11 cellular contexts compared by ENCODE assay signal in genomic region chrX:10833299-10834169, GRCh38.
DNase-seq lines count a peak whose midpoint lies in the region; ATAC-seq and TF ChIP-seq lines count a peak whose summit lies in the region.
"Had no signal": no experiment of that assay in that cellular context is flagged by ENCODE, and none has a peak within 500 bp of the region (broad histone marks: within the 10 kb centered on the region; RNA-seq: fewer than 3 reads in every experiment).

No MANE protein-coding gene starts in this region.

- H3K27ac ChIP-seq in esophagus (ENCODE audit: low read depth in 2 of 2, low read length in 1 of 2), result peak overlapping the region; percentile 70 to 76

- WGBS in esophagus, 2 donors, result 23 to 35% methylated on average over 13 of the region's 13 CpGs

- H3K36me3 ChIP-seq in esophagus (ENCODE audit: control insufficient read depth in 2 of 2, insufficient read depth in 2 of 2, low read length in 1 of 2), result no peaks in the 10 kb centered on the region

- CTCF ChIA-PET in activated CD8-positive, alpha-beta memory T cell treated with anti-CD3 and anti-CD28 coated beads, Interleukin-2, amount 10 ng/mL, durations not matched to agents 7 days and 5 days (lab: Charles Lee), result no interaction called here

- no peak for TF ChIP-seq CTCF in AG09309 (IDR thresholded peaks at IDR 0.05; ENCODE audit: control insufficient read depth, insufficient read depth, low read depth, low read length, missing control alignments)

- H3K4me3 ChIP-seq in AG09309 (ENCODE audit: control insufficient read depth, low read depth, low read length) (peak overlapping the region; percentile 35), esophagus (ENCODE audit: low read depth in 1 of 2, low read length in 2 of 2) (peak overlapping the region; percentile 27 to 45)

- H3K4me1 Mint-ChIP-seq in activated CD8-positive, alpha-beta memory T cell treated with anti-CD3 and anti-CD28 coated beads, Interleukin-2, amount 10 ng/mL, durations not matched to agents 7 days and 5 days, result no peaks in the 10 kb centered on the region
- H3K4me1 Mint-ChIP-seq in activated T-helper 1 cell treated with anti-CD3 and anti-CD28 coated beads, Interleukin-12 subunit alpha, Interleukin-12 subunit beta, Interleukin-2, Interleukin-4 antibody, amounts not matched to agents 30 ng/mL and 10 ng/mL and 1 ng/mL, durations not matched to agents 14 hours and 24 hours and 36 hours (ENCODE audit: low read depth), result no peaks in the 10 kb centered on the region
- H3K4me1 Mint-ChIP-seq: CD4-positive, CD25-positive, alpha-beta regulatory T cell; central memory CD8-positive, alpha-beta T cell had no signal

- H3K27ac Mint-ChIP-seq in activated CD8-positive, alpha-beta memory T cell treated with anti-CD3 and anti-CD28 coated beads, Interleukin-2, amount 10 ng/mL, durations not matched to agents 7 days and 5 days, result no peak overlapping the region
- no peak overlapping the region for H3K27ac Mint-ChIP-seq in activated T-helper 1 cell treated with anti-CD3 and anti-CD28 coated beads, Interleukin-12 subunit alpha, Interleukin-12 subunit beta, Interleukin-2, Interleukin-4 antibody, amounts not matched to agents 30 ng/mL and 10 ng/mL and 1 ng/mL, durations not matched to agents 14 hours and 24 hours and 36 hours
- H3K27ac Mint-ChIP-seq: CD4-positive, CD25-positive, alpha-beta regulatory T cell had no signal

- H3K27me3 ChIP-seq in esophagus (ENCODE audit: control insufficient read depth in 1 of 2, insufficient read depth in 2 of 2, low read length in 2 of 2), result no peaks in the 10 kb centered on the region

- no peaks in the 10 kb centered on the region for H3K36me3 Mint-ChIP-seq in activated CD8-positive, alpha-beta memory T cell treated with anti-CD3 and anti-CD28 coated beads, Interleukin-2, amount 10 ng/mL, durations not matched to agents 7 days and 5 days
- H3K36me3 Mint-ChIP-seq in activated T-helper 1 cell treated with anti-CD3 and anti-CD28 coated beads, Interleukin-12 subunit alpha, Interleukin-12 subunit beta, Interleukin-2, Interleukin-4 antibody, amounts not matched to agents 30 ng/mL and 10 ng/mL and 1 ng/mL, durations not matched to agents 14 hours and 24 hours and 36 hours (ENCODE audit: low read depth), result no peaks in the 10 kb centered on the region
- H3K36me3 Mint-ChIP-seq: CD4-positive, CD25-positive, alpha-beta regulatory T cell had no signal

- H3K4me1 ChIP-seq in esophagus (ENCODE audit: control insufficient read depth in 2 of 2, insufficient read depth in 2 of 2, low read length in 1 of 2), result no peaks in the 10 kb centered on the region

- H3K4me3 Mint-ChIP-seq in activated CD8-positive, alpha-beta memory T cell treated with anti-CD3 and anti-CD28 coated beads, Interleukin-2, amount 10 ng/mL, durations not matched to agents 7 days and 5 days, result no peak overlapping the region
- no peak overlapping the region for H3K4me3 Mint-ChIP-seq in activated T-helper 1 cell treated with anti-CD3 and anti-CD28 coated beads, Interleukin-12 subunit alpha, Interleukin-12 subunit beta, Interleukin-2, Interleukin-4 antibody, amounts not matched to agents 30 ng/mL and 10 ng/mL and 1 ng/mL, durations not matched to agents 14 hours and 24 hours and 36 hours
- H3K4me3 Mint-ChIP-seq: CD4-positive, CD25-positive, alpha-beta regulatory T cell; central memory CD8-positive, alpha-beta T cell had no signal

- ATAC-seq in activated CD8-positive, alpha-beta memory T cell treated with anti-CD3 and anti-CD28 coated beads, Interleukin-2, amount 10 ng/mL, durations not matched to agents 7 days and 5 days, result no peak
- no peak for ATAC-seq in HG02678 (IDR thresholded peaks at IDR 0.05; ENCODE audit: unreplicated experiment)

- intact Hi-C loops in activated T-helper 1 cell treated with anti-CD3 and anti-CD28 coated beads, Interleukin-12 subunit alpha, Interleukin-12 subunit beta, Interleukin-2, Interleukin-4 antibody, amounts not matched to agents 30 ng/mL and 10 ng/mL and 1 ng/mL, durations not matched to agents 14 hours and 24 hours and 36 hours (cut with micrococcal nuclease), result no loop called here

- H3K27me3 Mint-ChIP-seq in activated CD8-positive, alpha-beta memory T cell treated with anti-CD3 and anti-CD28 coated beads, Interleukin-2, amount 10 ng/mL, durations not matched to agents 7 days and 5 days, result no peaks in the 10 kb centered on the region
- no peaks in the 10 kb centered on the region for H3K27me3 Mint-ChIP-seq in activated T-helper 1 cell treated with anti-CD3 and anti-CD28 coated beads, Interleukin-12 subunit alpha, Interleukin-12 subunit beta, Interleukin-2, Interleukin-4 antibody, amounts not matched to agents 30 ng/mL and 10 ng/mL and 1 ng/mL, durations not matched to agents 14 hours and 24 hours and 36 hours (ENCODE audit: insufficient read depth)
- H3K27me3 Mint-ChIP-seq: CD4-positive, CD25-positive, alpha-beta regulatory T cell; central memory CD8-positive, alpha-beta T cell had no signal

- DNase-seq in AG09309 (ENCODE audit: low read depth), result no peak
- peak; percentile 24 for DNase-seq in NCI-H510A treated with DMSO at 0.1 percent for 48 hours (lab: John Stamatoyannopoulos, UW)
- DNase-seq in mucosa of gallbladder (ENCODE audit: low spot score), result peak; percentile 26
- no peak for DNase-seq in activated CD8-positive, alpha-beta memory T cell treated with anti-CD3 and anti-CD28 coated beads, Interleukin-2, amount 10 ng/mL, durations not matched to agents 7 days and 5 days
- DNase-seq in activated T-helper 1 cell treated with anti-CD3 and anti-CD28 coated beads, Interleukin-12 subunit alpha, Interleukin-12 subunit beta, Interleukin-2, Interleukin-4 antibody, amounts not matched to agents 30 ng/mL and 10 ng/mL and 1 ng/mL, durations not matched to agents 14 hours and 24 hours and 36 hours (ENCODE audit: low spot score), result no peak
- no peak for DNase-seq in OCI-M2 (lab: John Stamatoyannopoulos, UW; ENCODE audit: unreplicated experiment)
- DNase-seq: CD4-positive, CD25-positive, alpha-beta regulatory T cell; RPMI8226 had no signal

- H3K9me3 Mint-ChIP-seq in activated CD8-positive, alpha-beta memory T cell treated with anti-CD3 and anti-CD28 coated beads, Interleukin-2, amount 10 ng/mL, durations not matched to agents 7 days and 5 days (ENCODE audit: low read depth), result no peaks in the 10 kb centered on the region
- H3K9me3 Mint-ChIP-seq in activated T-helper 1 cell treated with anti-CD3 and anti-CD28 coated beads, Interleukin-12 subunit alpha, Interleukin-12 subunit beta, Interleukin-2, Interleukin-4 antibody, amounts not matched to agents 30 ng/mL and 10 ng/mL and 1 ng/mL, durations not matched to agents 14 hours and 24 hours and 36 hours, result no peaks in the 10 kb centered on the region
- H3K9me3 Mint-ChIP-seq: central memory CD8-positive, alpha-beta T cell had no signal

- H3K9me3 ChIP-seq in esophagus (ENCODE audit: control insufficient read depth in 2 of 2, insufficient read depth in 1 of 2, low read depth in 1 of 2, low read length in 1 of 2), result no peaks in the 10 kb centered on the region

Comparison
In these comparisons a context has a peak if more than half of its experiments do, and no peak if none do; other contexts are left out.
1. DNase-seq: peak in NCI-H510A treated with DMSO at 0.1 percent for 48 hours (single experiment) and mucosa of gallbladder (single experiment); none in AG09309 (single experiment), activated CD8-positive, alpha-beta memory T cell treated with anti-CD3 and anti-CD28 coated beads, Interleukin-2, amount 10 ng/mL, durations not matched to agents 7 days and 5 days (single experiment), activated T-helper 1 cell treated with anti-CD3 and anti-CD28 coated beads, Interleukin-12 subunit alpha, Interleukin-12 subunit beta, Interleukin-2, Interleukin-4 antibody, amounts not matched to agents 30 ng/mL and 10 ng/mL and 1 ng/mL, durations not matched to agents 14 hours and 24 hours and 36 hours (single experiment) and OCI-M2 (single experiment).